ENCODE assay signal across 21 cellular contexts in genomic region chr3:8485141-8485840, GRCh38.
"Had no signal": no experiment of that assay in that cellular context is flagged by ENCODE, and none has a peak within 500 bp of the region (broad histone marks: within the 10 kb centered on the region; RNA-seq: fewer than 3 reads in every experiment).

No MANE protein-coding gene starts in this region.

- H3K27me3 ChIP-seq: pancreas, transverse colon, vagina had no signal

- H3K9me3 ChIP-seq: lower lobe of right lung, pancreas, transverse colon, vagina had no signal

- H3K36me3 Mint-ChIP-seq: activated CD8-positive, alpha-beta memory T cell treated with anti-CD3 and anti-CD28 coated beads, Interleukin-2, amount 10 ng/mL, durations not matched to agents 7 days and 5 days; activated naive CD8-positive, alpha-beta T cell treated with anti-CD3 and anti-CD28 coated beads, Interleukin-2, amount 10 ng/mL, durations not matched to agents 7 days and 5 days had no signal

- H3K9me3 Mint-ChIP-seq: activated CD4-positive, alpha-beta memory T cell treated with anti-CD3 and anti-CD28 coated beads, Interleukin-2, amount 10 ng/mL, durations not matched to agents 7 days and 5 days; activated naive CD8-positive, alpha-beta T cell treated with anti-CD3 and anti-CD28 coated beads, Interleukin-2, amount 10 ng/mL, durations not matched to agents 7 days and 5 days; activated T-helper 2 cell treated with anti-CD3 and anti-CD28 coated beads, Interferon-gamma antibody, Interleukin-2, Interleukin-4, amounts not matched to agents 10 μg/mL and 5 μg/mL and 100 μg/mL, durations not matched to agents 14 hours and 24 hours and 36 hours had no signal

- H3K4me1 Mint-ChIP-seq: activated CD4-positive, alpha-beta memory T cell treated with anti-CD3 and anti-CD28 coated beads, Interleukin-2, amount 10 ng/mL, durations not matched to agents 7 days and 5 days; activated CD8-positive, alpha-beta memory T cell treated with anti-CD3 and anti-CD28 coated beads, Interleukin-2, amount 10 ng/mL, durations not matched to agents 7 days and 5 days; activated naive CD8-positive, alpha-beta T cell treated with anti-CD3 and anti-CD28 coated beads, Interleukin-2, amount 10 ng/mL, durations not matched to agents 7 days and 5 days; WTC11 had no signal

- ATAC-seq: activated CD8-positive, alpha-beta memory T cell treated with anti-CD3 and anti-CD28 coated beads, Interleukin-2, amount 10 ng/mL, durations not matched to agents 7 days and 5 days; lower lobe of right lung; pancreas; WTC11 had no signal

- H3K36me3 ChIP-seq: lower lobe of right lung, pancreas, transverse colon, vagina had no signal

- H3K27ac Mint-ChIP-seq: activated CD4-positive, alpha-beta memory T cell treated with anti-CD3 and anti-CD28 coated beads, Interleukin-2, amount 10 ng/mL, durations not matched to agents 7 days and 5 days; activated CD8-positive, alpha-beta memory T cell treated with anti-CD3 and anti-CD28 coated beads, Interleukin-2, amount 10 ng/mL, durations not matched to agents 7 days and 5 days; activated naive CD8-positive, alpha-beta T cell treated with anti-CD3 and anti-CD28 coated beads, Interleukin-2, amount 10 ng/mL, durations not matched to agents 7 days and 5 days; activated T-helper 2 cell treated with anti-CD3 and anti-CD28 coated beads, Interferon-gamma antibody, Interleukin-2, Interleukin-4, amounts not matched to agents 10 μg/mL and 5 μg/mL and 100 μg/mL, durations not matched to agents 14 hours and 24 hours and 36 hours; WTC11 had no signal

- DNase-seq: activated CD4-positive, alpha-beta memory T cell treated with anti-CD3 and anti-CD28 coated beads, Interleukin-2, amount 10 ng/mL, durations not matched to agents 7 days and 5 days; activated CD4-positive, alpha-beta T cell treated with anti-CD3 and anti-CD28 coated beads for 48 hours; activated CD8-positive, alpha-beta memory T cell treated with anti-CD3 and anti-CD28 coated beads, Interleukin-2, amount 10 ng/mL, durations not matched to agents 7 days and 5 days; activated naive CD4-positive, alpha-beta T cell treated with Interleukin-2 at 50 U/mL for 16 hours; activated naive CD8-positive, alpha-beta T cell treated with anti-CD3 and anti-CD28 coated beads, Interleukin-2, amount 10 ng/mL, durations not matched to agents 7 days and 5 days; activated T-cell treated with anti-CD3 and anti-CD28 coated beads, Interleukin-2, amount 50 U/mL, for 1 hour; amygdala; effector CD8-positive, alpha-beta T cell; foreskin fibroblast; hippocampal formation; lower lobe of right lung; pancreas; stimulated activated CD4-positive, alpha-beta T cell treated with anti-CD3 and anti-CD28 coated beads, Interleukin-12 subunit alpha, Interleukin-12 subunit beta, amount 100 ng/mL, for 4 hours; stimulated activated CD4-positive, alpha-beta T cell treated with anti-CD3 and anti-CD28 coated beads, Interleukin-1b, Interleukin-23, amount 100 ng/mL, for 48 hours; stimulated activated naive CD4-positive, alpha-beta T cell treated with Interleukin-2 at 50 U/mL for 16 hours; SW 1271; transverse colon had no signal

- H3K27ac ChIP-seq: lower lobe of right lung, transverse colon, vagina had no signal

- H3K27me3 Mint-ChIP-seq: activated CD4-positive, alpha-beta memory T cell treated with anti-CD3 and anti-CD28 coated beads, Interleukin-2, amount 10 ng/mL, durations not matched to agents 7 days and 5 days; activated CD8-positive, alpha-beta memory T cell treated with anti-CD3 and anti-CD28 coated beads, Interleukin-2, amount 10 ng/mL, durations not matched to agents 7 days and 5 days; activated naive CD8-positive, alpha-beta T cell treated with anti-CD3 and anti-CD28 coated beads, Interleukin-2, amount 10 ng/mL, durations not matched to agents 7 days and 5 days had no signal

- H3K4me3 ChIP-seq: lower lobe of right lung, pancreas, transverse colon, vagina had no signal

- H3K4me3 Mint-ChIP-seq: activated CD4-positive, alpha-beta memory T cell treated with anti-CD3 and anti-CD28 coated beads, Interleukin-2, amount 10 ng/mL, durations not matched to agents 7 days and 5 days; activated CD8-positive, alpha-beta memory T cell treated with anti-CD3 and anti-CD28 coated beads, Interleukin-2, amount 10 ng/mL, durations not matched to agents 7 days and 5 days; activated naive CD8-positive, alpha-beta T cell treated with anti-CD3 and anti-CD28 coated beads, Interleukin-2, amount 10 ng/mL, durations not matched to agents 7 days and 5 days; mesothelial cell of epicardium; WTC11 had no signal
